In genomic region chr6:166750125-166750793, GRCh38 we compare ENCODE assay signal across 1 cellular context.
TF ChIP-seq lines count a peak whose summit lies in the region.

No MANE protein-coding gene starts in this region.

TF ChIP-seq in HCT116, 20 proteins besides CTCF, POLR2A, EP300 and RAD21 (continued from another document):
- TF ChIP-seq ELF1 (IDR thresholded peaks at IDR 0.05; ENCODE audit: borderline replicate concordance, low read depth) (no peak), SIN3A (IDR thresholded peaks at IDR 0.05; ENCODE audit: low read depth) (no peak), MAX (IDR thresholded peaks at IDR 0.05) (no peak), ZFX (IDR thresholded peaks at IDR 0.05) (no peak), ATF3 (IDR thresholded peaks at IDR 0.05) (no peak), JUND (IDR thresholded peaks at IDR 0.05) (no peak), EGR1 (IDR thresholded peaks at IDR 0.05; ENCODE audit: low read depth) (no peak), EZH2phosphoT487 (IDR thresholded peaks at IDR 0.05; ENCODE audit: borderline replicate concordance) (no peak), ZBTB33 (IDR thresholded peaks at IDR 0.05; ENCODE audit: extremely low read depth, insufficient replicate concordance, low read length) (no peak), CBX3 (IDR thresholded peaks at IDR 0.05; ENCODE audit: low read depth) (no peak), SRF (IDR thresholded peaks at IDR 0.05; ENCODE audit: low read depth) (no peak), YY1 (IDR thresholded peaks at IDR 0.05; ENCODE audit: extremely low read depth, insufficient replicate concordance, low read depth, low read length) (no peak), FOSL1 (IDR thresholded peaks at IDR 0.05; ENCODE audit: low read depth) (no peak)
